21 cellular contexts compared by ENCODE assay signal in the genomic region with DNA sequence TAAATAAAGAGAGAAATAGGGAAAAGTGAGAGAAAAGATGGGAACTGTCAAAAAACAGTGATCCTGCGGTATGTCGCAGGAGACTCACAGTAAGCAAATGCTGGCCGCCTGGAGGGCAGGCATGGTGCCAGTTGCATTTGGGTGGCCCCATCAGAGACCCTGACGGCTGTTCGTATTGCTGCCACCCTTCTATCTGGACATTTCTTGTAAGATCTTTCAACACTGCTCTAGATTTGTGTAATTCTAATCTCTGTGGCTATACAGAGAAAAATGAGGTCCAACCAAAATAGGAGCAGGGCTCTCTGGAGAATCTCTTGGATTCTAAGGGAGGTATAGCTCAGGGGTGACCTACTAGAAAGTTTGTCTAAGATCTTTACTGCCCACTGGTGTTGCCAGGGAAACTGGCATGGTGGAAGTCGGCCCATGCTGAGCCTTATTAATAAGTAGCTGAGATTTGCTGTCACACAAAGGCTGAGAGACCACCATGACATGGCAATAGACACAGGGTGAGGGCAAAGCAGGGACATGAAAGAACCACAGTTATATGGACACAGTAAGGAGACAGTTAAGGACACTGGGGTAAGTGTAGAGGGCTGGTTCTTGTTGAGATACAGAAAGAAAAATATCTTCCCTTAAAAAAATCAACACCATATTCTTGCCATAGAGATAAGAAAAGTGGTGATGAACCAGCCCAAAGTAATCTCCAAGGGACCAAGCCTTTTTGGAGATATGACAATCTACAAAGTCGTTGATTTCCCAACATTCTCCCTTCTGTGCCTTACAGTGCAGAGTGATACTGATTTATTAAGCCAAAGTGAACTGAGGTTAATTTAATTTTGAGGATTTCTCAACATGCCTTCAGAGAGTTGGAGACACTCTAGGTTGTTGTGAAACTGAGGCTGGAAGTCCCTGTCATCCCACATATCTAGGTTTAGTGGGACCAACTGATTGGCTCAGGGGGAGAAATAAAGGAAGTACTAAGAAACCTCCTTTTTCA. TPM values are rescaled to one million over a fixed set of nuclear protein-coding genes. Genes with fewer than 3 reads are reported as not detected.
DNase-seq lines count a peak whose midpoint lies in the region; ATAC-seq and TF ChIP-seq lines count a peak whose summit lies in the region.
"Had no signal": no experiment of that assay in that cellular context is flagged by ENCODE, and none has a peak within 500 bp of the region (broad histone marks: within the 10 kb centered on the region; RNA-seq: fewer than 3 reads in every experiment).

No MANE protein-coding gene starts in this region.

- ATAC-seq in GM18858 (IDR thresholded peaks at IDR 0.05; ENCODE audit: unreplicated experiment) (no peak), HG03175 (IDR thresholded peaks at IDR 0.05; ENCODE audit: unreplicated experiment) (no peak), GM19328 (IDR thresholded peaks at IDR 0.05; ENCODE audit: unreplicated experiment) (no peak)
- ATAC-seq: CD8-positive, alpha-beta T cell had no signal

- H3K4me2 ChIP-seq in KMS-11 (peak overlapping the region; percentile 41; the same call in 1 of the 2 replicates), mesendoderm (ENCODE audit: low read length) (no peak overlapping the region)

- TF ChIP-seq CTCF in AG09309 (IDR thresholded peaks at IDR 0.05; ENCODE audit: control insufficient read depth, insufficient read depth, low read depth, low read length, missing control alignments), result peak; percentile 29
- TF ChIP-seq CTCF in KMS-11 (conservative IDR thresholded peaks at IDR 0.05; ENCODE audit: low read depth, low read length), result no peak
- peak; percentile 20 for TF ChIP-seq CTCF in choroid plexus epithelial cell (conservative IDR thresholded peaks at IDR 0.05; ENCODE audit: low read depth, low read length)

- H2BK5ac ChIP-seq in mesendoderm (ENCODE audit: low read length), result no peak overlapping the region

- no peaks in the 10 kb centered on the region for H3K79me1 ChIP-seq in mesendoderm (ENCODE audit: low read length)

- WGBS in mesendoderm (ENCODE audit: extremely low coverage, insufficient coverage, low lambda C conversion rate), result no CpG with 5 or more reads among the region's 7 CpGs

- peak overlapping the region; percentile 26 for H3K18ac ChIP-seq in mesendoderm (ENCODE audit: low read length)

- no peak overlapping the region for H3K4ac ChIP-seq in mesendoderm (ENCODE audit: low read depth, low read length)

- no peak overlapping the region for H3K56ac ChIP-seq in mesendoderm (ENCODE audit: low read length)

- H3K4me1 ChIP-seq in KMS-11 (ENCODE audit: low read depth, poor library complexity, severe bottlenecking), result peaks cover 49% of the 10 kb centered on the region
- H3K4me1 ChIP-seq in mesendoderm (ENCODE audit: control insufficient read depth, low read depth, low read length), result no peaks in the 10 kb centered on the region
- H3K4me1 ChIP-seq: uterus had no signal

- H3K9ac ChIP-seq in KMS-11, result no peak overlapping the region
- no peak overlapping the region for H3K9ac ChIP-seq in mesendoderm (ENCODE audit: low read length)

- no peak overlapping the region for H2AFZ ChIP-seq in KMS-11 (ENCODE audit: low read depth)

- H3K27me3 ChIP-seq in KMS-11 (ENCODE audit: insufficient read depth, low read depth) (no peaks in the 10 kb centered on the region), mesendoderm (ENCODE audit: insufficient read depth, low read length, poor library complexity) (no peaks in the 10 kb centered on the region)
- H3K27me3 ChIP-seq: sigmoid colon, uterus had no signal

- H3K79me2 ChIP-seq in KMS-11 (ENCODE audit: insufficient read depth, low read depth) (no peaks in the 10 kb centered on the region), mesendoderm (ENCODE audit: control insufficient read depth, insufficient read depth, low read length) (no peaks in the 10 kb centered on the region)

- no peak overlapping the region for H2BK15ac ChIP-seq in mesendoderm (replicated peaks; ENCODE audit: low read depth)

- no peaks in the 10 kb centered on the region for H3K36me3 ChIP-seq in KMS-11 (ENCODE audit: insufficient read depth)
- no peaks in the 10 kb centered on the region for H3K36me3 ChIP-seq in mesendoderm (ENCODE audit: control insufficient read depth, insufficient read depth, low read length)
- H3K36me3 ChIP-seq: sigmoid colon, uterus had no signal

- no peak overlapping the region for H2AK5ac ChIP-seq in mesendoderm (ENCODE audit: low read length)

- no peaks in the 10 kb centered on the region for H4K20me1 ChIP-seq in KMS-11 (ENCODE audit: insufficient read depth)

- no peak overlapping the region for H4K5ac ChIP-seq in mesendoderm (ENCODE audit: low read length)

- H2BK120ac ChIP-seq in mesendoderm (ENCODE audit: low read depth, low read length), result no peak overlapping the region

- H3K27ac ChIP-seq in KMS-11 (no peak overlapping the region), mesendoderm (ENCODE audit: low read depth, low read length) (no peak overlapping the region)
- H3K27ac ChIP-seq: dorsolateral prefrontal cortex, sigmoid colon, uterus had no signal

- H4K8ac ChIP-seq in mesendoderm (ENCODE audit: low read depth, low read length), result no peak overlapping the region

- DNase-seq in AG09309 (ENCODE audit: low read depth), result no peak
- peak; percentile 9 for DNase-seq in choroid plexus epithelial cell (ENCODE audit: low read depth)
- DNase-seq in mesendoderm, result no peak
- no peak for DNase-seq in cerebellar cortex (ENCODE audit: low spot score)
- DNase-seq: activated CD4-positive, alpha-beta T cell treated with anti-CD3 and anti-CD28 coated beads, Interleukin-2, amount 10 ng/mL, durations not matched to agents 24 days and 14 days; activated CD8-positive, alpha-beta memory T cell treated with anti-CD3 and anti-CD28 coated beads, Interleukin-2, amount 50 U/mL, for 48 hours; activated naive CD4-positive, alpha-beta T cell; CD8-positive, alpha-beta T cell; DMS79 treated with DMSO at 0.1 percent for 48 hours; dorsolateral prefrontal cortex; mammary epithelial cell; NCI-H1092; NCI-H2107; NCI-H526; sigmoid colon; stimulated activated CD4-positive, alpha-beta T cell treated with anti-CD3 and anti-CD28 coated beads, Interleukin-2, amount 100 ng/mL, for 24 hours; uterus had no signal

- H3K23ac ChIP-seq in mesendoderm (ENCODE audit: low read length), result no peak overlapping the region

- H3K4me3 ChIP-seq in AG09309 (ENCODE audit: control insufficient read depth, low read depth, low read length), result no peak overlapping the region
- H3K4me3 ChIP-seq in KMS-11 (IDR thresholded peaks at IDR 0.05; ENCODE audit: insufficient read depth, low read depth, low read length), result no peak overlapping the region
- H3K4me3 ChIP-seq in choroid plexus epithelial cell (ENCODE audit: low read depth, low read length), result no peak overlapping the region
- no peak overlapping the region for H3K4me3 ChIP-seq in mesendoderm (ENCODE audit: low read length)
- H3K4me3 ChIP-seq: dorsolateral prefrontal cortex, sigmoid colon, uterus had no signal

RNA-seq across cellular contexts. Expression of gene FZD7, which starts 26.3 kb away (rescaled TPM):
- polyA plus RNA-seq in mesendoderm (2013, experiment 1 of 2), result 61.4 TPM
- polyA plus RNA-seq in mesendoderm (2013, experiment 2 of 2), result 60.0 TPM
